Comparison of ENCODE assay signal across 8 cellular contexts in the genomic region with DNA sequence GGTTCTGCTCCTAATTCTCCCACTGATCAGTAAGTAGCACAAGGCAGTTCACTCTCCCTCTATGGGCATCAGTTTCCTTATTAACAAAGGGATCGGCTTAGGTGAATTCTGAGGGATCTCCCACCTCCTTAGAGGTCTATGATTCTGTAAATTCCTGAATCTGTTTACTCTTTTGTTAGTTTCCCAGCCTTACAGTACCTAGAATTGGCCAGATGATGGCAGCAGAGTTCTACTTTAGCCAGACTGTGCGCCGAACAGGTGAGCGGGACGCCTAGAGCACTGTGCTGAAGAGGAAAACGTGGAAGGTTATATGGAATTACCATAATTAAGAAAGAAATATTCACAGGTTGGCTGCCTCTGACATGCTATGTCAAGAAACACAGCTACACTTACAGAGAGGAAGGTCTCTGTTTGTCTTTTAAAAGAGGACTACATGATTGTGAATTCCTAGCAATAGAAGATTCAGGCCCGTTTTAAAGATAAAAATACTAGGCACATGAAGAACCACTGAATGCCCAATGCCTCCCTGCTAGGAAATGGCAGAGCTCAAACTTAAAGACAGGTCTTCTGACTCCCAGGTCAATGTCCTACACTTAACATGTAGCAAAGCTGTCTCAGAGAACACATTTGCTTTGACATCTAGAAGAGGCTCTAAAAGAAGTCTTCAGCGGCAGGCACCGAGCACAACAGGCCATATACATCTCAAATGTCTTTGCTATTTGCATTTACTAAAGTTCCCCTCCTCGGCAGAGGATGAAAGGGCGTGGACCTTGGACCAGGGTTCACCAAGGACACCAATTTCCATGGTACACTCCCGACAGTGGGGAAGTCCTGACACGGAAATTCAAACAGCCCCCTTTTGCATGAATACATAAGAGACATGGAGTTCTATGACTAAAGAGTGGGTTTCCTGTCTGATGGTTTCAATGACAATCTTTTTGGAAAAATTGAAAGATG.
DNase-seq lines count a peak whose midpoint lies in the region; ATAC-seq and TF ChIP-seq lines count a peak whose summit lies in the region.

No MANE protein-coding gene starts in this region.

- peak; percentile 3 for DNase-seq in GM06990 (ENCODE audit: extremely low read depth, insufficient read length)
- DNase-seq in IMR-90: peak; percentile 34
- peak; percentile 58 for DNase-seq in OCI-M1 (lab: John Stamatoyannopoulos, UW)
- peak in 3 of 4 experiments; percentile 1 to 7 (median 5) for DNase-seq in activated naive CD4-positive, alpha-beta T cell (lab: John Stamatoyannopoulos, UW)
- peak; percentile 79 for DNase-seq in cardiac septum (ENCODE audit: low spot score)
- peak; percentile 49 for DNase-seq in putamen (ENCODE audit: low spot score)
- DNase-seq in GF-D8 (lab: John Stamatoyannopoulos, UW): no peak

- no peaks in the 10 kb centered on the region for H4K20me1 ChIP-seq in IMR-90 (ENCODE audit: insufficient read depth, low read length)

- no TSS peak for BruUV-seq in IMR-90 (replicated peaks; lab: Mats Ljungman, UMichigan)

- H2AK5ac ChIP-seq in IMR-90 (ENCODE audit: low read depth, low read length): no peak overlapping the region

- no peak overlapping the region for H3K18ac ChIP-seq in IMR-90 (ENCODE audit: low read depth, low read length)

- peak; percentile 99 for ATAC-seq in GM21723 (IDR thresholded peaks at IDR 0.05; ENCODE audit: unreplicated experiment)
- ATAC-seq in IMR-90 (ENCODE audit: low read depth): peak; percentile 90

- CTCF ChIA-PET in IMR-90 (lab: Yijun Ruan, JAX): interaction anchor here (0.5 kb wide), 1 partner anchor 31 kb away, joined by 3 read pairs; no protein-coding TSS in a partner anchor

- POLR2A ChIA-PET in IMR-90 (lab: Charles Lee; ENCODE audit: unreplicated experiment): no interaction called here

- peak; percentile 86 for TF ChIP-seq CTCF in GM06990 (IDR thresholded peaks at IDR 0.05; ENCODE audit: insufficient read depth, low read length, poor library complexity, severe bottlenecking)
- TF ChIP-seq CTCF in IMR-90 (conservative IDR thresholded peaks at IDR 0.05; ENCODE audit: low read depth, low read length): peak; percentile 72

- H3K4me1 ChIP-seq in IMR-90 (ENCODE audit: control insufficient read depth, insufficient read depth, low read length): no peaks in the 10 kb centered on the region

- H3K56ac ChIP-seq in IMR-90 (ENCODE audit: extremely low read depth, insufficient read depth, low read length): no peak overlapping the region

- no peak overlapping the region for H3K4me2 ChIP-seq in IMR-90 (ENCODE audit: low read depth, low read length)

- WGBS in IMR-90 (ENCODE audit: extremely low coverage in 2 of 2, insufficient read length in 1 of 2), 2 experiments: 33% methylated on average over 3 of the region's 13 CpGs; no CpG with 5 or more reads in 1 of the 2 experiments

- in situ Hi-C loops in IMR-90 (cut with MboI; ENCODE audit: low sequenced_read_pairs): loop anchor here (10.0 kb wide), 1 partner anchor 1107 kb away; no protein-coding TSS in a partner anchor

- H3K79me1 ChIP-seq in IMR-90 (ENCODE audit: low read depth in 1 of 2, low read length in 2 of 2): no peaks in the 10 kb centered on the region

- no peak overlapping the region for H4K91ac ChIP-seq in IMR-90 (ENCODE audit: insufficient read depth, low read depth, low read length)

- no peaks in the 10 kb centered on the region; the same call in 1 of the 2 replicates for H3K27me3 ChIP-seq in GM06990 (replicated peaks; ENCODE audit: control insufficient read depth, insufficient read depth, low read length)
- no peaks in the 10 kb centered on the region for H3K27me3 ChIP-seq in IMR-90 (ENCODE audit: control insufficient read depth, insufficient read depth, low read length)

- TF ChIP-seq POLR2A in IMR-90 (IDR thresholded peaks at IDR 0.05; ENCODE audit: low read depth, low read length): no peak

- no peak overlapping the region for H3K4ac ChIP-seq in IMR-90 (ENCODE audit: low read depth, low read length)

- H3K9ac ChIP-seq in IMR-90 (ENCODE audit: low read depth, low read length): no peak overlapping the region

- intact Hi-C loops in IMR-90 (cut with micrococcal nuclease) (loop anchor here (1.0 to 10.0 kb wide), 3 partner anchors 336 to 1847 kb away; no protein-coding TSS in a partner anchor), cardiac septum (cut with DNase I) (loop anchor here (5.0 to 10.0 kb wide), 3 partner anchors 307 to 1105 kb away; no protein-coding TSS in a partner anchor)

- no peak overlapping the region for H2BK20ac ChIP-seq in IMR-90 (ENCODE audit: low read depth, low read length)

- H3K4me3 ChIP-seq in GM06990 (replicated peaks; ENCODE audit: low read depth, low read length) (no peak overlapping the region), IMR-90 (ENCODE audit: insufficient read depth, low read depth, low read length) (no peak overlapping the region)

- no peaks in the 10 kb centered on the region for H3K36me3 ChIP-seq in GM06990 (ENCODE audit: control insufficient read depth, insufficient read depth, low read length)
- H3K36me3 ChIP-seq in IMR-90 (ENCODE audit: control insufficient read depth, insufficient read depth, low read length): no peaks in the 10 kb centered on the region

- dilution Hi-C loops in IMR-90 (cut with HindIII; ENCODE audit: low sequenced_read_pairs, unreplicated experiment): no loop called here

- H3K9me1 ChIP-seq in IMR-90 (ENCODE audit: insufficient read depth, low read length): no peaks in the 10 kb centered on the region

- no peak overlapping the region for H2BK15ac ChIP-seq in IMR-90 (ENCODE audit: low read depth, low read length)

- no peak overlapping the region for H2BK120ac ChIP-seq in IMR-90 (ENCODE audit: low read depth, low read length)

- H2AFZ ChIP-seq in IMR-90 (replicated peaks; ENCODE audit: low read length, poor library complexity): no peak overlapping the region

- H4K8ac ChIP-seq in IMR-90 (ENCODE audit: low read depth in 2 of 2, low read length in 2 of 2): no peak overlapping the region

- H3K27ac ChIP-seq in IMR-90 (ENCODE audit: insufficient read depth, low read length): no peak overlapping the region

- no peak overlapping the region for H3K23ac ChIP-seq in IMR-90 (ENCODE audit: low read depth, low read length)

- TF ChIP-seq RAD21 in IMR-90 (IDR thresholded peaks at IDR 0.05; ENCODE audit: low read length): peak; percentile 74

- no peaks in the 10 kb centered on the region for H3K9me3 ChIP-seq in IMR-90 (ENCODE audit: control insufficient read depth, insufficient read depth, low read length)

- no peak overlapping the region for H2AK9ac ChIP-seq in IMR-90 (replicated peaks; ENCODE audit: low read depth, low read length, poor library complexity)

- no peak overlapping the region for H2BK5ac ChIP-seq in IMR-90 (ENCODE audit: low read depth, low read length, poor library complexity, severe bottlenecking)

- no peak overlapping the region for H4K5ac ChIP-seq in IMR-90 (ENCODE audit: low read depth, low read length)

- H3K14ac ChIP-seq in IMR-90 (replicated peaks; ENCODE audit: low read depth, low read length): no peak overlapping the region

TF ChIP-seq in IMR-90, 13 proteins besides CTCF, POLR2A, EP300 and RAD21:
- TF ChIP-seq, protein P1, sequence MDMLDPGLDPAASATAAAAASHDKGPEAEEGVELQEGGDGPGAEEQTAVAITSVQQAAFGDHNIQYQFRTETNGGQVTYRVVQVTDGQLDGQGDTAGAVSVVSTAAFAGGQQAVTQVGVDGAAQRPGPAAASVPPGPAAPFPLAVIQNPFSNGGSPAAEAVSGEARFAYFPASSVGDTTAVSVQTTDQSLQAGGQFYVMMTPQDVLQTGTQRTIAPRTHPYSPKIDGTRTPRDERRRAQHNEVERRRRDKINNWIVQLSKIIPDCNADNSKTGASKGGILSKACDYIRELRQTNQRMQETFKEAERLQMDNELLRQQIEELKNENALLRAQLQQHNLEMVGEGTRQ (IDR thresholded peaks at IDR 0.05; ENCODE audit: low read depth, low read length): no peak
- TF ChIP-seq RFX5 (IDR thresholded peaks at IDR 0.05; ENCODE audit: low read depth, low read length) (no peak), CEBPB (IDR thresholded peaks at IDR 0.05; ENCODE audit: low read depth, low read length) (no peak), SMC3 (IDR thresholded peaks at IDR 0.05; ENCODE audit: low read depth, low read length) (peak; percentile 48; the same call in 1 of the 2 replicates), FOS (IDR thresholded peaks at IDR 0.05; ENCODE audit: low read depth, low read length) (no peak), NFE2L2 (IDR thresholded peaks at IDR 0.05; ENCODE audit: low read depth, low read length) (no peak), CHD1 (IDR thresholded peaks at IDR 0.05; ENCODE audit: low read depth, low read length) (no peak), BHLHE40 (IDR thresholded peaks at IDR 0.05; ENCODE audit: low read depth, low read length) (no peak)
TF ChIP-seq in IMR-90: peak in this region for 1.
